In the genomic region with DNA sequence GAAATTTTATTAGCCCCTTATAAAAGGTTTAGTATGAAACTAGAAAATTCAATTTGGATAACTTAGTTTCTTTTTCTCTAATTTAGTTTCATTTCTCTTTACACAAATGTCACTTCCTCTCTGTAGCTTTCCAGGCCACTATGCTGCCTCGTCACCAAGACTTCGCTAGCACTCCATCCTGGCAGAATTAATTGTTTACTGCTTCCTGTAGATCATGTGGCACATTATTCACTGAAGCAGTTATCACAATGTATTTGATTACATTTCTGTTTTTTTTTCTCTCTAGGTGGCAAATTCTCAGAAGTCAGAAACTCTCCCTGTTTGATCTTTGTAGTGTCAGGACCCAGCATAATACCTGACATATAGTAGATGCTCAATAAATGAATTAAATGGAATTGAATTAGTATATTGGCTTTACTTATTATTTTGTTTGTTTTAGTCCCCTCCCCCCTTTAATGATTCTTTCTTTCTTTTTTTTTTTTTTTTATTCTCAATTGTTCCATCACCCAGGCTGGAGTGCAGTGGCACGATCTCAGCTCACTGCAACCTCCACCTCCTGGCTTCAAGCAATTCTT, we compare ENCODE assay signal across 8 cellular contexts. TPM values are rescaled to one million over a fixed set of nuclear protein-coding genes. Genes with fewer than 3 reads are reported as not detected.
DNase-seq lines count a peak whose midpoint lies in the region; ATAC-seq and TF ChIP-seq lines count a peak whose summit lies in the region.

No MANE protein-coding gene starts in this region.

- peak overlapping the region; percentile 96 for H2AFZ ChIP-seq in OCI-LY1 (ENCODE audit: low read length)

- no peak for TF ChIP-seq POLR2A in body of pancreas (IDR thresholded peaks at IDR 0.05)

- ATAC-seq in GM18907 (IDR thresholded peaks at IDR 0.05; ENCODE audit: unreplicated experiment) (peak; percentile 89), HG02798 (IDR thresholded peaks at IDR 0.05; ENCODE audit: poor library complexity, unreplicated experiment) (peak; percentile 80), body of pancreas (peak; percentile 50)

- no peaks in the 10 kb centered on the region for H3K79me2 ChIP-seq in OCI-LY1 (ENCODE audit: insufficient read depth, low read length)

- DNase-seq in body of pancreas (peak in 1 of 4 donors; percentile 33), hypothalamus (lab: John Stamatoyannopoulos, UW) (no peak), cerebellar cortex (ENCODE audit: low spot score) (no peak), tibial artery (no peak), NK-92 (lab: John Stamatoyannopoulos, UW; ENCODE audit: unreplicated experiment) (no peak)

- H3K27ac ChIP-seq in OCI-LY1 (ENCODE audit: low read depth, low read length, poor library complexity, severe bottlenecking) (peak overlapping the region; percentile 76), body of pancreas (peak overlapping the region in 1 of 4 donors; percentile 62), tibial artery (no peak overlapping the region)

- 65 to 70% methylated on average over 3 of the region's 3 CpGs for WGBS in body of pancreas, 2 donors

- peak overlapping the region; percentile 27; the same call in 1 of the 2 replicates for H3K9ac ChIP-seq in OCI-LY1 (ENCODE audit: low read length)

- no peaks in the 10 kb centered on the region for H3K9me2 ChIP-seq in OCI-LY1 (ENCODE audit: low read depth, low read length)

- TF ChIP-seq CTCF in OCI-LY1 (IDR thresholded peaks at IDR 0.05; ENCODE audit: low read length) (no peak), body of pancreas (IDR thresholded peaks at IDR 0.05) (no peak), tibial artery (IDR thresholded peaks at IDR 0.05) (no peak)

- H3K4me2 ChIP-seq in OCI-LY1 (ENCODE audit: low read length): peak overlapping the region; percentile 41

- no peaks in the 10 kb centered on the region for H4K20me1 ChIP-seq in OCI-LY1 (ENCODE audit: insufficient read depth, low read length)

- H3K36me3 ChIP-seq in OCI-LY1 (ENCODE audit: insufficient read depth, low read length) (no peaks in the 10 kb centered on the region), body of pancreas (replicated peaks in 1 of 2; ENCODE audit: insufficient read depth in 1 of 2, low read depth in 2 of 2) (no peaks in the 10 kb centered on the region), tibial artery (no peaks in the 10 kb centered on the region)

- H3K9me3 ChIP-seq in OCI-LY1 (ENCODE audit: low read length) (no peaks in the 10 kb centered on the region), body of pancreas (no peaks in the 10 kb centered on the region), tibial artery (no peaks in the 10 kb centered on the region)

- intact Hi-C loops in body of pancreas (cut with DNase I): loop anchor here (10.0 kb wide), 1 partner anchor 121 kb away; no protein-coding TSS in a partner anchor
- intact Hi-C loops in tibial artery (cut with DNase I; ENCODE audit: low total_unique reads): no loop called here

- H3F3A ChIP-seq in OCI-LY1 (ENCODE audit: insufficient read depth, low read length): no peaks in the 10 kb centered on the region

- H3K4me1 ChIP-seq in OCI-LY1 (ENCODE audit: insufficient read depth, low read length, severe bottlenecking): peaks cover 23% of the 10 kb centered on the region
- no peaks in the 10 kb centered on the region for H3K4me1 ChIP-seq in body of pancreas
- H3K4me1 ChIP-seq in tibial artery: no peaks in the 10 kb centered on the region

- peak overlapping the region; percentile 29 for H3K4me3 ChIP-seq in OCI-LY1 (ENCODE audit: low read depth, low read length, poor library complexity, severe bottlenecking)
- no peak overlapping the region for H3K4me3 ChIP-seq in body of pancreas
- H3K4me3 ChIP-seq in tibial artery: no peak overlapping the region

- H3K27me3 ChIP-seq in OCI-LY1 (ENCODE audit: insufficient read depth, low read length) (no peaks in the 10 kb centered on the region), body of pancreas (no peaks in the 10 kb centered on the region), tibial artery (no peaks in the 10 kb centered on the region)

RNA-seq across cellular contexts. Expression of a gene that starts 9.3 kb away (rescaled TPM):
- 100 to 1,000 TPM; 483 to 493 TPM for total RNA-seq in body of pancreas

RNA-seq across cellular contexts. Expression of a gene that starts 30.6 kb away (rescaled TPM):
- total RNA-seq in body of pancreas: 10 to 100 TPM in 1 of 2 donors, 1 to 10 TPM in 1; 6.3 to 17.9 TPM
